In the genomic region with DNA sequence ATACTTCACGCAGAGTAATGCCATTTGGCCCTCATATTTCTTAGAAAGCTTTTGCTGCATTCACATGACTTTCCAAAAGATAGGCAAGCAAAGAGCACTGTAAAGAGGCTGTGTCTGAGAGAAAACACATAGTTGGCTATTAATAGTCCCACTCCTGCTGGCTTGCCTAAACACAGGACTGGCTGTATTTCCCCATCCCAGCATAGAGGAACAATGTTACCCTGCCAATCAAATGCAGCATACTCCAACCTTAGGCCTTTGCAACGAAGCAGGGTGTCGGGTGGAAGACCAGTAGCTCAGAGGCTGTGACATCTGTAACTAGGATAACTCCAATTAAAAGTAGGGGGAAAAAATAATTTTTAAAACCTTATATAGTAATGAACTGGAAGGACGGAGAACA, we compare ENCODE assay signal across 15 cellular contexts.
DNase-seq lines count a peak whose midpoint lies in the region; ATAC-seq, FAIRE-seq and TF ChIP-seq lines count a peak whose summit lies in the region.
"Had no signal": no experiment of that assay in that cellular context is flagged by ENCODE, and none has a peak within 500 bp of the region (broad histone marks: within the 10 kb centered on the region; RNA-seq: fewer than 3 reads in every experiment).

No MANE protein-coding gene starts in this region.

- WGBS in pancreas, 2 donors = 63 to 80% methylated on average over 4 of the region's 4 CpGs

- TF ChIP-seq CTCF in glutamatergic neuron (IDR thresholded peaks at IDR 0.05; ENCODE audit: partially characterized antibody, unreplicated experiment) (no peak), pancreas (IDR thresholded peaks at IDR 0.05) (no peak), GM13977 (IDR thresholded peaks at IDR 0.05; ENCODE audit: extremely low read depth, insufficient read depth, missing control alignments) (no peak)

- no peaks in the 10 kb centered on the region for H3K27me3 Mint-ChIP-seq in glutamatergic neuron (ENCODE audit: unreplicated experiment)
- H3K27me3 Mint-ChIP-seq: B cell, IgD-negative memory B cell had no signal

- peak; percentile 95 for DNase-seq in DMS 273 treated with DMSO at 0.1 percent for 48 hours (lab: John Stamatoyannopoulos, UW)
- DNase-seq in SK-MEL-5 (ENCODE audit: low read depth, low spot score) = peak; percentile 93
- no peak for DNase-seq in glutamatergic neuron
- no peak for DNase-seq in pancreas
- no peak for DNase-seq in AG08395 (ENCODE audit: low spot score)
- DNase-seq in EL = no peak
- DNase-seq in GM13977 (ENCODE audit: low spot score) = no peak
- DNase-seq: activated CD4-positive, CD25-positive, alpha-beta regulatory T cell; activated T-cell treated with anti-CD3 and anti-CD28 coated beads, Interleukin-2, amount 50 U/mL, for 72 hours; foreskin fibroblast; GDM1 had no signal

- no peaks in the 10 kb centered on the region for H3K27me3 ChIP-seq in pancreas

- no peak for FAIRE-seq in pancreas (lab: Jason Lieb, UNC)
- FAIRE-seq: bronchial epithelial cell had no signal

- H3K4me3 Mint-ChIP-seq in glutamatergic neuron (ENCODE audit: unreplicated experiment) = no peak overlapping the region
- H3K4me3 Mint-ChIP-seq: activated T-cell treated with anti-CD3 and anti-CD28 coated beads, Interleukin-2, amount 50 U/mL, for 72 hours; B cell; IgD-negative memory B cell had no signal

- peak overlapping the region; percentile 80 for H3K27ac Mint-ChIP-seq in glutamatergic neuron (ENCODE audit: unreplicated experiment)
- H3K27ac Mint-ChIP-seq: activated T-cell treated with anti-CD3 and anti-CD28 coated beads, Interleukin-2, amount 50 U/mL, for 72 hours; B cell; IgD-negative memory B cell had no signal

- H3K4me1 ChIP-seq in pancreas = peaks cover 9 to 26% (median 20%) of the 10 kb centered on the region in 3 donors

- H3K36me3 ChIP-seq in pancreas = no peaks in the 10 kb centered on the region

- H3K4me3 ChIP-seq in pancreas = no peak overlapping the region

- H3K9me3 Mint-ChIP-seq in glutamatergic neuron (ENCODE audit: unreplicated experiment) = no peaks in the 10 kb centered on the region
- H3K9me3 Mint-ChIP-seq: IgD-negative memory B cell had no signal

- ATAC-seq in pancreas (peak in 3 of 4 donors; percentile 46 to 67 (median 53)), GM18498 (IDR thresholded peaks at IDR 0.05; ENCODE audit: unreplicated experiment) (no peak)
- ATAC-seq: activated T-cell treated with anti-CD3 and anti-CD28 coated beads, Interleukin-2, amount 50 U/mL, for 72 hours had no signal

- intact Hi-C loops in pancreas (cut with DNase I) = no loop called here

- in situ Hi-C loops in SK-MEL-5 (cut with HindIII; ENCODE audit: low pct_unique_long_range_greater_than_20kb, low sequenced_read_pairs) (no loop called here), GM13977 (cut with MboI; ENCODE audit: low pct_unique_long_range_greater_than_20kb, low sequenced_read_pairs, unreplicated experiment) (no loop called here)

- H3K4me1 Mint-ChIP-seq in glutamatergic neuron (ENCODE audit: low read depth, unreplicated experiment) = peaks cover 23% of the 10 kb centered on the region
- H3K4me1 Mint-ChIP-seq: B cell had no signal

- no peaks in the 10 kb centered on the region for H3K9me3 ChIP-seq in pancreas

- no peak overlapping the region for H3K27ac ChIP-seq in pancreas

- H3K36me3 Mint-ChIP-seq in glutamatergic neuron (ENCODE audit: unreplicated experiment) = no peaks in the 10 kb centered on the region

Comparison
In these comparisons a context has a peak if more than half of its experiments do, and no peak if none do; other contexts are left out.
1. DNase-seq: peak in DMS 273 treated with DMSO at 0.1 percent for 48 hours (single experiment) and SK-MEL-5 (single experiment); none in glutamatergic neuron (single experiment), pancreas (0 of 6), AG08395 (single experiment), EL (single experiment) and GM13977 (single experiment).